In the genomic region with DNA sequence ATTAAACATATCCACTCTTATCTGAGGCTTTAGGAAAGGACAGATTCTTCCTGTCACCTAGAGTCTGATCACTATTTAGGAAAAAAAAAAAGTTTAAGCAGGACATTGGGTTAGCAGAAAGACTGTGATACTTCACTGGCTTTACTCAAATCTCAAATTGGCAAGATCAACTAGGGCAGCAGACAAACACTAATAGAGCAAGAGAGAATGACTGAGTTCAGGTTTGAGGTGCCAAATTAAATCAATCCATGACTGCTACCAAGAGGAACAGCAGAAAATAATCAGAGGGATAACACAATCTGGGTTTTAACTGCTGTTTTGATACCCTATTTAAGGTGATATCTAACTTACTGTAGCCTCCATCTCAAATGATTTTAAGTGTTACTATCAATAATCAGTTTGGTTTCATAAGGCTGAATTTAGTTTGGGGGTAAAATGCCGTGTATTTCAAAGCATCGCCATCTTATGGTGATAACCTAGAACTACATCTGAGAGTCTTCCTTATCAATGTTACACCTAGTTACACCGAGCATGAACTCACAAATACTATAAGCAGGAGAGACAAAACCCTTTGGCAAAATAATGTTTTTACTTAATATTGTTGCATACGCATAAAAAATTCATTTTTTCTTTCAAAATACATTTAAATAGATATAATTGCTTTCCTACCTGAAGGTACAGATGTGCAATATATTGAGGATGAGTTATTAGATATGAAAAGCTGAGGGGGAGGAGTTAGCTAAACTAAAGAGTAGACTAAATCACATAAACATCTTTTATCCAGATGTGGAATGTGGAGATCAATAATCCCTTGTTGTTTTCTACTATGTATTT, we compare ENCODE assay signal across 1 cellular context.
TF ChIP-seq lines count a peak whose summit lies in the region.

No MANE protein-coding gene starts in this region.

TF ChIP-seq in H1, 55 proteins besides CTCF, POLR2A, EP300 and RAD21:
- no peak for TF ChIP-seq BRCA1 (IDR thresholded peaks at IDR 0.05; ENCODE audit: low read depth, low read length)
- no peak for TF ChIP-seq SP2 (IDR thresholded peaks at IDR 0.05; ENCODE audit: low read length)
- TF ChIP-seq BCL11A (IDR thresholded peaks at IDR 0.05; ENCODE audit: low read depth in 2 of 2, low read length in 2 of 2): no peak
- TF ChIP-seq CBX5 (IDR thresholded peaks at IDR 0.05; ENCODE audit: low read depth, low read length): no peak
- no peak for TF ChIP-seq RBBP5 (IDR thresholded peaks at IDR 0.05; ENCODE audit: borderline replicate concordance, low read depth, low read length)
- no peak for TF ChIP-seq SUZ12 (IDR thresholded peaks at IDR 0.05; ENCODE audit: low read length)
- TF ChIP-seq HDAC6 (IDR thresholded peaks at IDR 0.05; ENCODE audit: low read depth, low read length): no peak
- TF ChIP-seq TAF7 (optimal IDR thresholded peaks at IDR 0.05; ENCODE audit: borderline replicate concordance, low read depth, low read length): no peak
